Comparison of ENCODE assay signal across 27 cellular contexts in the genomic region with DNA sequence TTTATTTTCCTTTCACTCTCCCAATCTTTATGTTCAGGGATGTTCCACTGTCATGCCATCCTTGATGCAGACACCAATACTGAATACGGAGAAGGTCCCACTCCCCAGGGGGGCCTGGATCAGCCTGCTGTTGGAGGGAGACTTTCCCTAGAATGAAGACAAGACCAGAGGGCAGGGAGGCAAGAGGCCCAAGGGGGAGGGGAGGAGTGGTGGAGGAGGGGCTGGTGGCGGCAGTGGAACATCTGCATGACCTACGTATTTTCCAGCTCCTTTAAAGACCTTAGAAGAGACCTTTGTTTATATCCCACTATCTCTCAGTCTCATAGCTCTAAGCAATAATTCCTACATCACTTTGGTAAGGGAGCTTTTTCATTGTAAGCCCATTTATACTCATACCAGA.
"Had no signal": no experiment of that assay in that cellular context is flagged by ENCODE, and none has a peak within 500 bp of the region (broad histone marks: within the 10 kb centered on the region; RNA-seq: fewer than 3 reads in every experiment).

No MANE protein-coding gene starts in this region.

- H3K27ac ChIP-seq: brain microvascular endothelial cell, heart left ventricle, right atrium auricular region, stomach, thyroid gland, upper lobe of left lung, vagina, WERI-Rb-1 had no signal

- H3K27me3 Mint-ChIP-seq: activated CD4-positive, alpha-beta T cell treated with anti-CD3 and anti-CD28 coated beads, Interleukin-2, amount 10 ng/mL, durations not matched to agents 24 days and 14 days had no signal

- H3K27ac Mint-ChIP-seq: activated CD4-positive, alpha-beta memory T cell treated with anti-CD3 and anti-CD28 coated beads for 36 hours; activated CD4-positive, alpha-beta T cell treated with anti-CD3 and anti-CD28 coated beads, Interleukin-2, amount 10 ng/mL, durations not matched to agents 24 days and 14 days; activated T-helper 17 cell treated with anti-CD3 and anti-CD28 coated beads, Interleukin-2, amount 50 U/mL, for 72 hours; naive thymus-derived CD8-positive, alpha-beta T cell; stimulated activated naive B cell treated with anti-CD40 and anti-IgM and Interleukin-4, amounts not matched to agents 10 μg/mL and 1 μg/mL and 100 μg/mL, for 72 hours had no signal

- H3K36me3 Mint-ChIP-seq: activated CD4-positive, alpha-beta memory T cell treated with anti-CD3 and anti-CD28 coated beads for 36 hours had no signal

- H3K27me3 ChIP-seq: brain microvascular endothelial cell, right atrium auricular region, thyroid gland, upper lobe of left lung, vagina had no signal

- H3K4me3 Mint-ChIP-seq: activated CD4-positive, alpha-beta memory T cell treated with anti-CD3 and anti-CD28 coated beads for 36 hours; activated CD4-positive, alpha-beta T cell treated with anti-CD3 and anti-CD28 coated beads, Interleukin-2, amount 10 ng/mL, durations not matched to agents 24 days and 14 days; activated T-cell treated with anti-CD3 and anti-CD28 coated beads, Interleukin-2, amount 50 U/mL, for 4 hours; activated T-helper 17 cell treated with anti-CD3 and anti-CD28 coated beads, Interleukin-2, amount 50 U/mL, for 72 hours; naive thymus-derived CD8-positive, alpha-beta T cell; stimulated activated naive B cell treated with anti-CD40 and anti-IgM and Interleukin-4, amounts not matched to agents 10 μg/mL and 1 μg/mL and 100 μg/mL, for 72 hours had no signal

- DNase-seq: activated CD4-positive, alpha-beta memory T cell treated with anti-CD3 and anti-CD28 coated beads for 36 hours; activated CD4-positive, alpha-beta T cell treated with anti-CD3 and anti-CD28 coated beads, Interleukin-2, amount 10 ng/mL, durations not matched to agents 24 days and 14 days; activated CD4-positive, CD25-positive, alpha-beta regulatory T cell treated with anti-CD3 and anti-CD28 coated beads, Interleukin-2, amount 50 U/mL, for 72 hours; activated gamma-delta T cell treated with Interleukin-2 at 50 U/mL for 16 hours; activated naive CD4-positive, alpha-beta T cell treated with anti-CD3 and anti-CD28 coated beads, Interleukin-2, amount 50 U/mL, for 16 hours; activated T-cell treated with anti-CD3 and anti-CD28 coated beads, Interleukin-2, amount 50 U/mL, for 4 hours; amniotic stem cell; brain microvascular endothelial cell; cortex of kidney; foreskin fibroblast; heart left ventricle; hypothalamus; left cardiac atrium; left ventricle myocardium superior; naive thymus-derived CD8-positive, alpha-beta T cell; stimulated activated CD4-positive, alpha-beta T cell treated with anti-CD3 and anti-CD28 coated beads, Interleukin-15, amount 100 ng/mL, for 24 hours; stimulated activated CD4-positive, alpha-beta T cell treated with anti-CD3 and anti-CD28 coated beads, Interleukin-2, amount 100 ng/mL, for 24 hours; stimulated activated naive B cell treated with anti-CD40 and anti-IgM and Interleukin-4, amounts not matched to agents 10 μg/mL and 1 μg/mL and 100 μg/mL, for 72 hours; stomach; T-helper 9 cell; thyroid gland; upper lobe of left lung; WERI-Rb-1 had no signal

- ATAC-seq: activated T-cell treated with anti-CD3 and anti-CD28 coated beads, Interleukin-2, amount 50 U/mL, for 4 hours; activated T-helper 17 cell treated with anti-CD3 and anti-CD28 coated beads, Interleukin-2, amount 50 U/mL, for 72 hours; esophagus mucosa; heart left ventricle; left cardiac atrium; left ventricle myocardium superior; naive thymus-derived CD8-positive, alpha-beta T cell; stimulated activated naive B cell treated with anti-CD40 and anti-IgM and Interleukin-4, amounts not matched to agents 10 μg/mL and 1 μg/mL and 100 μg/mL, for 72 hours had no signal

- H3K4me3 ChIP-seq: heart left ventricle, right atrium auricular region, stomach, thyroid gland, upper lobe of left lung, vagina had no signal

- H3K4me1 ChIP-seq: right atrium auricular region, thyroid gland, upper lobe of left lung had no signal

- H3K9me3 ChIP-seq: thyroid gland, vagina had no signal

- H3K9me3 Mint-ChIP-seq: activated CD4-positive, alpha-beta T cell treated with anti-CD3 and anti-CD28 coated beads, Interleukin-2, amount 10 ng/mL, durations not matched to agents 24 days and 14 days; activated T-helper 17 cell treated with anti-CD3 and anti-CD28 coated beads, Interleukin-2, amount 50 U/mL, for 72 hours had no signal

- H3K36me3 ChIP-seq: brain microvascular endothelial cell, heart left ventricle, right atrium auricular region, stomach, thyroid gland, upper lobe of left lung, vagina, WERI-Rb-1 had no signal

- H3K4me1 Mint-ChIP-seq: activated CD4-positive, alpha-beta T cell treated with anti-CD3 and anti-CD28 coated beads, Interleukin-2, amount 10 ng/mL, durations not matched to agents 24 days and 14 days; activated T-helper 17 cell treated with anti-CD3 and anti-CD28 coated beads, Interleukin-2, amount 50 U/mL, for 72 hours; naive thymus-derived CD8-positive, alpha-beta T cell; stimulated activated naive B cell treated with anti-CD40 and anti-IgM and Interleukin-4, amounts not matched to agents 10 μg/mL and 1 μg/mL and 100 μg/mL, for 72 hours had no signal
